In the genomic region with DNA sequence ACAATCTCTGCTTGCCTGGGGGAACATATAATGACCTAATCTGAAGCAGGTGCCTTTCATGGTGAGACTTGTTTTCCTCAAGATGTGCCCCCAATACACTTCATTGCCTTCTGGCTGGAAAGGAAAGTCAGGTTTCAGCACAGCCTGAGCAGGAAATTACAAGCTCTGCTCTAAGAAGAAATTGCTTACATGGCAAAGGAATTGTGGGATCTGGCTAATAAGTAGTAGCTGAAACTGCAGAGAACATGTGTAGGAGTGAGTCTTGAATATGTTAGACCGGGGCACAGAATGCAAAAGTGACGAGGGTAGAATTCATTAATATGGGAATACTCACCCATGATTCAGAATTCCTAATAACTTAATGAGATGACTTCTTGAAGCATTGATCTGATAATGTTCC, we compare ENCODE assay signal across 1 cellular context.
TF ChIP-seq lines count a peak whose summit lies in the region.

No MANE protein-coding gene starts in this region.

TF ChIP-seq in GM23338, 12 proteins besides CTCF, POLR2A, EP300 and RAD21:
- TF ChIP-seq, protein P1, sequence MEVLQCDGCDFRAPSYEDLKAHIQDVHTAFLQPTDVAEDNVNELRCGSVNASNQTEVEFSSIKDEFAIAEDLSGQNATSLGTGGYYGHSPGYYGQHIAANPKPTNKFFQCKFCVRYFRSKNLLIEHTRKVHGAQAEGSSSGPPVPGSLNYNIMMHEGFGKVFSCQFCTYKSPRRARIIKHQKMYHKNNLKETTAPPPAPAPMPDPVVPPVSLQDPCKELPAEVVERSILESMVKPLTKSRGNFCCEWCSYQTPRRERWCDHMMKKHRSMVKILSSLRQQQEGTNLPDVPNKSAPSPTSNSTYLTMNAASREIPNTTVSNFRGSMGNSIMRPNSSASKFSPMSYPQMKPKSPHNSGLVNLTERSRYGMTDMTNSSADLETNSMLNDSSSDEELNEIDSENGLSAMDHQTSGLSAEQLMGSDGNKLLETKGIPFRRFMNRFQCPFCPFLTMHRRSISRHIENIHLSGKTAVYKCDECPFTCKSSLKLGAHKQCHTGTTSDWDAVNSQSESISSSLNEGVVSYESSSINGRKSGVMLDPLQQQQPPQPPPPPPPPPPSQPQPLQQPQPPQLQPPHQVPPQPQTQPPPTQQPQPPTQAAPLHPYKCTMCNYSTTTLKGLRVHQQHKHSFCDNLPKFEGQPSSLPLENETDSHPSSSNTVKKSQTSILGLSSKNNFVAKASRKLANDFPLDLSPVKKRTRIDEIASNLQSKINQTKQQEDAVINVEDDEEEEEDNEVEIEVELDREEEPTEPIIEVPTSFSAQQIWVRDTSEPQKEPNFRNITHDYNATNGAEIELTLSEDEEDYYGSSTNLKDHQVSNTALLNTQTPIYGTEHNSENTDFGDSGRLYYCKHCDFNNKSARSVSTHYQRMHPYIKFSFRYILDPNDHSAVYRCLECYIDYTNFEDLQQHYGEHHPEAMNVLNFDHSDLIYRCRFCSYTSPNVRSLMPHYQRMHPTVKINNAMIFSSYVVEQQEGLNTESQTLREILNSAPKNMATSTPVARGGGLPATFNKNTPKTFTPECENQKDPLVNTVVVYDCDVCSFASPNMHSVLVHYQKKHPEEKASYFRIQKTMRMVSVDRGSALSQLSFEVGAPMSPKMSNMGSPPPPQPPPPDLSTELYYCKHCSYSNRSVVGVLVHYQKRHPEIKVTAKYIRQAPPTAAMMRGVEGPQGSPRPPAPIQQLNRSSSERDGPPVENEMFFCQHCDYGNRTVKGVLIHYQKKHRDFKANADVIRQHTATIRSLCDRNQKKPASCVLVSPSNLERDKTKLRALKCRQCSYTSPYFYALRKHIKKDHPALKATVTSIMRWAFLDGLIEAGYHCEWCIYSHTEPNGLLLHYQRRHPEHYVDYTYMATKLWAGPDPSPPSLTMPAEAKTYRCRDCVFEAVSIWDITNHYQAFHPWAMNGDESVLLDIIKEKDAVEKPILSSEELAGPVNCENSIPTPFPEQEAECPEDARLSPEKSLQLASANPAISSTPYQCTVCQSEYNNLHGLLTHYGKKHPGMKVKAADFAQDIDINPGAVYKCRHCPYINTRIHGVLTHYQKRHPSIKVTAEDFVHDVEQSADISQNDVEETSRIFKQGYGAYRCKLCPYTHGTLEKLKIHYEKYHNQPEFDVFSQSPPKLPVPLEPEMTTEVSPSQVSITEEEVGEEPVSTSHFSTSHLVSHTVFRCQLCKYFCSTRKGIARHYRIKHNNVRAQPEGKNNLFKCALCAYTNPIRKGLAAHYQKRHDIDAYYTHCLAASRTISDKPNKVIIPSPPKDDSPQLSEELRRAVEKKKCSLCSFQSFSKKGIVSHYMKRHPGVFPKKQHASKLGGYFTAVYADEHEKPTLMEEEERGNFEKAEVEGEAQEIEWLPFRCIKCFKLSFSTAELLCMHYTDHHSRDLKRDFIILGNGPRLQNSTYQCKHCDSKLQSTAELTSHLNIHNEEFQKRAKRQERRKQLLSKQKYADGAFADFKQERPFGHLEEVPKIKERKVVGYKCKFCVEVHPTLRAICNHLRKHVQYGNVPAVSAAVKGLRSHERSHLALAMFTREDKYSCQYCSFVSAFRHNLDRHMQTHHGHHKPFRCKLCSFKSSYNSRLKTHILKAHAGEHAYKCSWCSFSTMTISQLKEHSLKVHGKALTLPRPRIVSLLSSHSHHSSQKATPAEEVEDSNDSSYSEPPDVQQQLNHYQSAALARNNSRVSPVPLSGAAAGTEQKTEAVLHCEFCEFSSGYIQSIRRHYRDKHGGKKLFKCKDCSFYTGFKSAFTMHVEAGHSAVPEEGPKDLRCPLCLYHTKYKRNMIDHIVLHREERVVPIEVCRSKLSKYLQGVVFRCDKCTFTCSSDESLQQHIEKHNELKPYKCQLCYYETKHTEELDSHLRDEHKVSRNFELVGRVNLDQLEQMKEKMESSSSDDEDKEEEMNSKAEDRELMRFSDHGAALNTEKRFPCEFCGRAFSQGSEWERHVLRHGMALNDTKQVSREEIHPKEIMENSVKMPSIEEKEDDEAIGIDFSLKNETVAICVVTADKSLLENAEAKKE (CRISPR knock-in tag; IDR thresholded peaks at IDR 0.05), result no peak
- TF ChIP-seq STAT1 (IDR thresholded peaks at IDR 0.05; ENCODE audit: unreplicated experiment) (no peak), EZH2 (IDR thresholded peaks at IDR 0.05; ENCODE audit: low read depth, unreplicated experiment) (no peak), ZNF331 (CRISPR knock-in tag; IDR thresholded peaks at IDR 0.05; ENCODE audit: low read depth) (no peak), CREB1 (CRISPR knock-in tag; IDR thresholded peaks at IDR 0.05; ENCODE audit: low read depth) (no peak), JUNB (IDR thresholded peaks at IDR 0.05; ENCODE audit: unreplicated experiment) (no peak), EZH2phosphoT487 (IDR thresholded peaks at IDR 0.05; ENCODE audit: unreplicated experiment) (no peak), ZNF114 (CRISPR knock-in tag; IDR thresholded peaks at IDR 0.05) (no peak), NANOG (IDR thresholded peaks at IDR 0.05; ENCODE audit: borderline replicate concordance) (no peak), POLR2AphosphoS5 (IDR thresholded peaks at IDR 0.05; ENCODE audit: low read depth) (no peak)
- TF ChIP-seq, protein P2, sequence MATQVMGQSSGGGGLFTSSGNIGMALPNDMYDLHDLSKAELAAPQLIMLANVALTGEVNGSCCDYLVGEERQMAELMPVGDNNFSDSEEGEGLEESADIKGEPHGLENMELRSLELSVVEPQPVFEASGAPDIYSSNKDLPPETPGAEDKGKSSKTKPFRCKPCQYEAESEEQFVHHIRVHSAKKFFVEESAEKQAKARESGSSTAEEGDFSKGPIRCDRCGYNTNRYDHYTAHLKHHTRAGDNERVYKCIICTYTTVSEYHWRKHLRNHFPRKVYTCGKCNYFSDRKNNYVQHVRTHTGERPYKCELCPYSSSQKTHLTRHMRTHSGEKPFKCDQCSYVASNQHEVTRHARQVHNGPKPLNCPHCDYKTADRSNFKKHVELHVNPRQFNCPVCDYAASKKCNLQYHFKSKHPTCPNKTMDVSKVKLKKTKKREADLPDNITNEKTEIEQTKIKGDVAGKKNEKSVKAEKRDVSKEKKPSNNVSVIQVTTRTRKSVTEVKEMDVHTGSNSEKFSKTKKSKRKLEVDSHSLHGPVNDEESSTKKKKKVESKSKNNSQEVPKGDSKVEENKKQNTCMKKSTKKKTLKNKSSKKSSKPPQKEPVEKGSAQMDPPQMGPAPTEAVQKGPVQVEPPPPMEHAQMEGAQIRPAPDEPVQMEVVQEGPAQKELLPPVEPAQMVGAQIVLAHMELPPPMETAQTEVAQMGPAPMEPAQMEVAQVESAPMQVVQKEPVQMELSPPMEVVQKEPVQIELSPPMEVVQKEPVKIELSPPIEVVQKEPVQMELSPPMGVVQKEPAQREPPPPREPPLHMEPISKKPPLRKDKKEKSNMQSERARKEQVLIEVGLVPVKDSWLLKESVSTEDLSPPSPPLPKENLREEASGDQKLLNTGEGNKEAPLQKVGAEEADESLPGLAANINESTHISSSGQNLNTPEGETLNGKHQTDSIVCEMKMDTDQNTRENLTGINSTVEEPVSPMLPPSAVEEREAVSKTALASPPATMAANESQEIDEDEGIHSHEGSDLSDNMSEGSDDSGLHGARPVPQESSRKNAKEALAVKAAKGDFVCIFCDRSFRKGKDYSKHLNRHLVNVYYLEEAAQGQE (IDR thresholded peaks at IDR 0.05; ENCODE audit: unreplicated experiment), result no peak
- TF ChIP-seq, protein P3, sequence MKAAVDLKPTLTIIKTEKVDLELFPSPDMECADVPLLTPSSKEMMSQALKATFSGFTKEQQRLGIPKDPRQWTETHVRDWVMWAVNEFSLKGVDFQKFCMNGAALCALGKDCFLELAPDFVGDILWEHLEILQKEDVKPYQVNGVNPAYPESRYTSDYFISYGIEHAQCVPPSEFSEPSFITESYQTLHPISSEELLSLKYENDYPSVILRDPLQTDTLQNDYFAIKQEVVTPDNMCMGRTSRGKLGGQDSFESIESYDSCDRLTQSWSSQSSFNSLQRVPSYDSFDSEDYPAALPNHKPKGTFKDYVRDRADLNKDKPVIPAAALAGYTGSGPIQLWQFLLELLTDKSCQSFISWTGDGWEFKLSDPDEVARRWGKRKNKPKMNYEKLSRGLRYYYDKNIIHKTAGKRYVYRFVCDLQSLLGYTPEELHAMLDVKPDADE (IDR thresholded peaks at IDR 0.05), result no peak
